ENCODE assay signal across 8 cellular contexts in genomic region chr21:31557421-31557955, GRCh38.
DNase-seq lines count a peak whose midpoint lies in the region; ATAC-seq and TF ChIP-seq lines count a peak whose summit lies in the region.

No MANE protein-coding gene starts in this region.

- H3K27ac ChIP-seq in HEK293 (ENCODE audit: extremely low read depth, low read depth, low read length) (peak overlapping the region; percentile 91; the same call in 1 of the 2 replicates), ectodermal cell (ENCODE audit: insufficient read depth, low read depth, low read length, poor library complexity, severe bottlenecking) (peak overlapping the region; percentile 6), psoas muscle (no peak overlapping the region)

- TF ChIP-seq CTCF in HEK293 (tag by site-specific recombination; IDR thresholded peaks at IDR 0.05) (peak; percentile 54), psoas muscle (IDR thresholded peaks at IDR 0.05) (no peak)

- intact Hi-C loops in psoas muscle (cut with DNase I): no loop called here

- H3K27me3 ChIP-seq in ectodermal cell (ENCODE audit: control insufficient read depth, insufficient read depth, low read length, poor library complexity, severe bottlenecking): no peaks in the 10 kb centered on the region
- peaks cover 0 to 56% (median 25%) of the 10 kb centered on the region in 3 donors for H3K27me3 ChIP-seq in psoas muscle (ENCODE audit: insufficient read depth in 3 of 3, low read length in 2 of 3)

- H3K9me3 ChIP-seq in HEK293 (ENCODE audit: control insufficient read depth, insufficient read depth, low read depth, low read length) (no peaks in the 10 kb centered on the region), ectodermal cell (ENCODE audit: control insufficient read depth, low read length) (no peaks in the 10 kb centered on the region), psoas muscle (no peaks in the 10 kb centered on the region)

- peak overlapping the region; percentile 75 for H3K4me3 ChIP-seq in HEK293 (ENCODE audit: low read depth, low read length)
- H3K4me3 ChIP-seq in ectodermal cell (ENCODE audit: insufficient read depth, low read depth, low read length): peak overlapping the region; percentile 82
- peak overlapping the region; percentile 69 for H3K4me3 ChIP-seq in psoas muscle

- POLR2A ChIA-PET in HEK293 (lab: Yijun Ruan, JAX): interaction anchor here (1.1 to 2.3 kb wide), 5 partner anchors 64 to 214 kb away, joined by 3 to 14 read pairs (median 4); partner anchors contain the start of gene TIAM1

- CTCF ChIA-PET in HEK293 (lab: Yijun Ruan, JAX): interaction anchor here (0.7 to 3.2 kb wide), 6 partner anchors 10 to 363 kb away, joined by 3 to 25 read pairs (median 4); no protein-coding TSS in a partner anchor

- 1 to 2% methylated on average over 46 of the region's 46 CpGs for WGBS in ectodermal cell, 2 experiments
- WGBS in psoas muscle, 3 donors: 4 to 6% (median 6%) methylated on average over 39 to 46 of the region's 46 CpGs

- ATAC-seq in psoas muscle (no peak), HG02981 (IDR thresholded peaks at IDR 0.05; ENCODE audit: unreplicated experiment) (no peak), GM19395 (IDR thresholded peaks at IDR 0.05; ENCODE audit: unreplicated experiment) (no peak)

- H3K36me3 ChIP-seq in HEK293 (ENCODE audit: control insufficient read depth in 2 of 2, insufficient read depth in 1 of 2, low read length in 2 of 2): no peaks in the 10 kb centered on the region
- no peaks in the 10 kb centered on the region for H3K36me3 ChIP-seq in ectodermal cell (ENCODE audit: control insufficient read depth, insufficient read depth, low read length)
- no peaks in the 10 kb centered on the region for H3K36me3 ChIP-seq in psoas muscle (ENCODE audit: insufficient read depth in 1 of 2, low read depth in 1 of 2)

- no peak for TF ChIP-seq POLR2A in erythroblast (IDR thresholded peaks at IDR 0.05; ENCODE audit: low read length)

- H3K4me1 ChIP-seq in HEK293 (ENCODE audit: control insufficient read depth, insufficient read depth, low read length): peaks cover 41% of the 10 kb centered on the region
- H3K4me1 ChIP-seq in ectodermal cell (ENCODE audit: control insufficient read depth, insufficient read depth, low read length): peaks cover 51% of the 10 kb centered on the region
- H3K4me1 ChIP-seq in psoas muscle: peaks cover 3% of the 10 kb centered on the region

- DNase-seq in SK-N-DZ (ENCODE audit: low spot score): peak; percentile 51
- DNase-seq in psoas muscle: no peak
- no peak for DNase-seq in erythroblast (lab: John Stamatoyannopoulos, UW)
- DNase-seq in NCI-H1694 treated with DMSO at 0.1 percent for 48 hours (lab: John Stamatoyannopoulos, UW): no peak

TF ChIP-seq in HEK293, 187 proteins besides CTCF, POLR2A, EP300 and RAD21 (continues in another document):
- TF ChIP-seq ZSCAN4 (tag by site-specific recombination; IDR thresholded peaks at IDR 0.05) (peak; percentile 37), ZNF707 (tag by site-specific recombination; IDR thresholded peaks at IDR 0.05) (0 out of 2 replicates have a peak, but pooled peaks have one; percentile 5), ZNF623 (tag by site-specific recombination; IDR thresholded peaks at IDR 0.05) (peak; percentile 30; the same call in 1 of the 2 replicates), ZNF394 (tag by site-specific recombination; IDR thresholded peaks at IDR 0.05; ENCODE audit: borderline replicate concordance) (peak; percentile 55; the same call in 1 of the 2 replicates), ZSCAN23 (tag by site-specific recombination; IDR thresholded peaks at IDR 0.05) (peak; percentile 93), ZNF362 (tag by site-specific recombination; IDR thresholded peaks at IDR 0.05) (no peak), ZNF157 (tag by site-specific recombination; IDR thresholded peaks at IDR 0.05) (no peak), PRDM2 (tag by site-specific recombination; IDR thresholded peaks at IDR 0.05; ENCODE audit: borderline replicate concordance) (peak; percentile 76; the same call in 1 of the 2 replicates), ZNF24 (tag by site-specific recombination; IDR thresholded peaks at IDR 0.05) (peak; percentile 70; the same call in 1 of the 2 replicates), ZNF366 (tag by site-specific recombination; conservative IDR thresholded peaks at IDR 0.05) (no peak), ZEB2 (tag by site-specific recombination; IDR thresholded peaks at IDR 0.05) (peak; percentile 73), ZNF335 (tag by site-specific recombination; conservative IDR thresholded peaks at IDR 0.05) (peak; percentile 47), ZNF280D (tag by site-specific recombination; IDR thresholded peaks at IDR 0.05) (peak; percentile 87)
